ENCODE assay signal across 1 cellular context in genomic region chrX:107429090-107429489, GRCh38.
TF ChIP-seq lines count a peak whose summit lies in the region.

No MANE protein-coding gene starts in this region.

TF ChIP-seq in H1, 55 proteins besides CTCF, POLR2A, EP300 and RAD21 (continued from another document):
- TF ChIP-seq ATF3 (IDR thresholded peaks at IDR 0.05; ENCODE audit: insufficient read depth, low read depth, low read length) (no peak), SUZ12 (IDR thresholded peaks at IDR 0.05; ENCODE audit: low read length) (no peak), SP4 (IDR thresholded peaks at IDR 0.05; ENCODE audit: low read length) (no peak), SP2 (IDR thresholded peaks at IDR 0.05; ENCODE audit: low read length) (no peak), CREB1 (IDR thresholded peaks at IDR 0.05) (no peak), CEBPB (IDR thresholded peaks at IDR 0.05; ENCODE audit: low read depth, low read length) (no peak), KDM5A (IDR thresholded peaks at IDR 0.05; ENCODE audit: low read length) (no peak)
